9 cellular contexts compared by ENCODE assay signal in genomic region chr3:51340311-51340829, GRCh38. TPM values are rescaled to one million over a fixed set of nuclear protein-coding genes. Genes with fewer than 3 reads are reported as not detected.
DNase-seq lines count a peak whose midpoint lies in the region; ATAC-seq and TF ChIP-seq lines count a peak whose summit lies in the region.
"Had no signal": no experiment of that assay in that cellular context is flagged by ENCODE, and none has a peak within 500 bp of the region (broad histone marks: within the 10 kb centered on the region; RNA-seq: fewer than 3 reads in every experiment).

No MANE protein-coding gene starts in this region.

- CTCF ChIA-PET in HEK293 (lab: Yijun Ruan, JAX), result interaction anchor here (0.8 kb wide), 1 partner anchor 30 kb away, joined by 3 read pairs; no protein-coding TSS in a partner anchor

- intact Hi-C loops in left ventricle myocardium superior (cut with micrococcal nuclease), result no loop called here
- intact Hi-C loops in left colon (cut with DNase I, micrococcal nuclease), result no loop called here

- ATAC-seq in left ventricle myocardium superior (peak; percentile 83), HG03039 (IDR thresholded peaks at IDR 0.05; ENCODE audit: unreplicated experiment) (no peak), left colon (no peak), GM19328 (IDR thresholded peaks at IDR 0.05; ENCODE audit: unreplicated experiment) (no peak)
- ATAC-seq: T-cell had no signal

- POLR2A ChIA-PET in HEK293 (lab: Yijun Ruan, JAX), result no interaction called here

- 0 out of 2 replicates have a peak, but pooled peaks cover 2% of the 10 kb centered on the region for H3K4me1 ChIP-seq in HEK293 (ENCODE audit: control insufficient read depth, insufficient read depth, low read length)

- DNase-seq in amniotic stem cell (lab: John Stamatoyannopoulos, UW), result peak; percentile 73
- no peak for DNase-seq in left ventricle myocardium superior
- no peak for DNase-seq in left colon
- DNase-seq in NCI-H1694 (lab: John Stamatoyannopoulos, UW), result no peak
- DNase-seq: T-cell had no signal

- H3K9me3 ChIP-seq in HEK293 (ENCODE audit: control insufficient read depth, insufficient read depth, low read depth, low read length), result no peaks in the 10 kb centered on the region

- H3K4me3 ChIP-seq in HEK293 (ENCODE audit: low read depth, low read length), result no peak overlapping the region
- no peak overlapping the region for H3K4me3 ChIP-seq in skin epidermis

- peaks cover 0 to 28% of the 10 kb centered on the region in 2 experiments; a peak in 1 of 3 replicates for H3K36me3 ChIP-seq in HEK293 (ENCODE audit: control insufficient read depth in 2 of 2, insufficient read depth in 1 of 2, low read length in 2 of 2)

- no peak overlapping the region for H3K27ac ChIP-seq in HEK293 (ENCODE audit: extremely low read depth, low read depth, low read length)
- peak overlapping the region in 17 of 21 experiments; percentile 1 to 87 (median 58) for H3K27ac ChIP-seq in skin epidermis

- TF ChIP-seq CTCF in HEK293 (tag by site-specific recombination; IDR thresholded peaks at IDR 0.05), result no peak

TF ChIP-seq in HEK293, 187 proteins besides CTCF, POLR2A, EP300 and RAD21:
- TF ChIP-seq ZNF24 (tag by site-specific recombination; IDR thresholded peaks at IDR 0.05), result 0 out of 2 replicates have a peak, but pooled peaks have one; percentile 19
- TF ChIP-seq ZNF366 (tag by site-specific recombination; conservative IDR thresholded peaks at IDR 0.05), result 0 out of 2 replicates have a peak, but pooled peaks have one; percentile 11
- peak; percentile 66; the same call in 1 of the 2 replicates for TF ChIP-seq ZNF660 (tag by site-specific recombination; IDR thresholded peaks at IDR 0.05)
- no peak for TF ChIP-seq MEIS1 (CRISPR knock-in tag; IDR thresholded peaks at IDR 0.05; ENCODE audit: borderline replicate concordance)
- 0 out of 2 replicates have a peak, but pooled peaks have one; percentile 20 for TF ChIP-seq ZNF629 (tag by site-specific recombination; IDR thresholded peaks at IDR 0.05)
- TF ChIP-seq ZNF302 (tag by site-specific recombination; IDR thresholded peaks at IDR 0.05; ENCODE audit: low read depth), result no peak
- no peak for TF ChIP-seq ZNF148 (tag by site-specific recombination; IDR thresholded peaks at IDR 0.05; ENCODE audit: borderline replicate concordance)
- peak; percentile 41; the same call in 1 of the 2 replicates for TF ChIP-seq ZEB2 (tag by site-specific recombination; IDR thresholded peaks at IDR 0.05)
- no peak for TF ChIP-seq ZNF610 (tag by site-specific recombination; IDR thresholded peaks at IDR 0.05; ENCODE audit: borderline replicate concordance)
- TF ChIP-seq PBX3 (CRISPR knock-in tag; IDR thresholded peaks at IDR 0.05), result no peak
- 0 out of 2 replicates have a peak, but pooled peaks have one; percentile 24 for TF ChIP-seq PRDM1 (tag by site-specific recombination; IDR thresholded peaks at IDR 0.05)
- TF ChIP-seq OSR2 (tag by site-specific recombination; IDR thresholded peaks at IDR 0.05), result peak; percentile 52; the same call in 1 of the 2 replicates
- no peak for TF ChIP-seq ZNF785 (tag by site-specific recombination; IDR thresholded peaks at IDR 0.05)
- no peak for TF ChIP-seq ZNF221 (tag by site-specific recombination; IDR thresholded peaks at IDR 0.05; ENCODE audit: borderline replicate concordance)
- TF ChIP-seq KLF10 (tag by site-specific recombination; IDR thresholded peaks at IDR 0.05), result no peak
- TF ChIP-seq, protein P1, sequence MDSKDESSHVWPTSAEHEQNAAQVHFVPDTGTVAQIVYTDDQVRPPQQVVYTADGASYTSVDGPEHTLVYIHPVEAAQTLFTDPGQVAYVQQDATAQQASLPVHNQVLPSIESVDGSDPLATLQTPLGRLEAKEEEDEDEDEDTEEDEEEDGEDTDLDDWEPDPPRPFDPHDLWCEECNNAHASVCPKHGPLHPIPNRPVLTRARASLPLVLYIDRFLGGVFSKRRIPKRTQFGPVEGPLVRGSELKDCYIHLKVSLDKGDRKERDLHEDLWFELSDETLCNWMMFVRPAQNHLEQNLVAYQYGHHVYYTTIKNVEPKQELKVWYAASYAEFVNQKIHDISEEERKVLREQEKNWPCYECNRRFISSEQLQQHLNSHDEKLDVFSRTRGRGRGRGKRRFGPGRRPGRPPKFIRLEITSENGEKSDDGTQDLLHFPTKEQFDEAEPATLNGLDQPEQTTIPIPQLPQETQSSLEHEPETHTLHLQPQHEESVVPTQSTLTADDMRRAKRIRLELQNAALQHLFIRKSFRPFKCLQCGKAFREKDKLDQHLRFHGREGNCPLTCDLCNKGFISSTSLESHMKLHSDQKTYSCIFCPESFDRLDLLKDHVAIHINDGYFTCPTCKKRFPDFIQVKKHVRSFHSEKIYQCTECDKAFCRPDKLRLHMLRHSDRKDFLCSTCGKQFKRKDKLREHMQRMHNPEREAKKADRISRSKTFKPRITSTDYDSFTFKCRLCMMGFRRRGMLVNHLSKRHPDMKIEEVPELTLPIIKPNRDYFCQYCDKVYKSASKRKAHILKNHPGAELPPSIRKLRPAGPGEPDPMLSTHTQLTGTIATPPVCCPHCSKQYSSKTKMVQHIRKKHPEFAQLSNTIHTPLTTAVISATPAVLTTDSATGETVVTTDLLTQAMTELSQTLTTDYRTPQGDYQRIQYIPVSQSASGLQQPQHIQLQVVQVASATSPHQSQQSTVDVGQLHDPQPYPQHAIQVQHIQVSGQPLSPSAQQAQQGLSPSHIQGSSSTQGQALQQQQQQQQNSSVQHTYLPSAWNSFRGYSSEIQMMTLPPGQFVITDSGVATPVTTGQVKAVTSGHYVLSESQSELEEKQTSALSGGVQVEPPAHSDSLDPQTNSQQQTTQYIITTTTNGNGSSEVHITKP (tag by site-specific recombination; IDR thresholded peaks at IDR 0.05), result no peak
- TF ChIP-seq HOXA7 (CRISPR knock-in tag; IDR thresholded peaks at IDR 0.05; ENCODE audit: borderline replicate concordance), result no peak
- no peak for TF ChIP-seq HOXD13 (CRISPR knock-in tag; IDR thresholded peaks at IDR 0.05; ENCODE audit: borderline replicate concordance)
- 0 out of 2 replicates have a peak, but pooled peaks have one; percentile 18 for TF ChIP-seq ZBTB17 (tag by site-specific recombination; IDR thresholded peaks at IDR 0.05)
- peak; percentile 43; the same call in 1 of the 2 replicates for TF ChIP-seq GFI1B (tag by site-specific recombination; IDR thresholded peaks at IDR 0.05)
- TF ChIP-seq ZNF548 (tag by site-specific recombination; IDR thresholded peaks at IDR 0.05), result no peak
TF ChIP-seq in HEK293: peak in this region for 9.

RNA-seq across cellular contexts. Expression of gene MANF, which starts 44.7 kb away (rescaled TPM):
- total RNA-seq in left ventricle myocardium superior (46.2 TPM), left colon (10 to 100 TPM; 62.7 to 83.4 TPM)

RNA-seq across cellular contexts. Expression of gene RBM15B, which starts 50.7 kb away (rescaled TPM):
- total RNA-seq in left ventricle myocardium superior, result 12.6 TPM
- total RNA-seq in left colon, result 10 to 100 TPM; 32.0 to 33.4 TPM
